ENCODE assay signal across 1 cellular context in the genomic region with DNA sequence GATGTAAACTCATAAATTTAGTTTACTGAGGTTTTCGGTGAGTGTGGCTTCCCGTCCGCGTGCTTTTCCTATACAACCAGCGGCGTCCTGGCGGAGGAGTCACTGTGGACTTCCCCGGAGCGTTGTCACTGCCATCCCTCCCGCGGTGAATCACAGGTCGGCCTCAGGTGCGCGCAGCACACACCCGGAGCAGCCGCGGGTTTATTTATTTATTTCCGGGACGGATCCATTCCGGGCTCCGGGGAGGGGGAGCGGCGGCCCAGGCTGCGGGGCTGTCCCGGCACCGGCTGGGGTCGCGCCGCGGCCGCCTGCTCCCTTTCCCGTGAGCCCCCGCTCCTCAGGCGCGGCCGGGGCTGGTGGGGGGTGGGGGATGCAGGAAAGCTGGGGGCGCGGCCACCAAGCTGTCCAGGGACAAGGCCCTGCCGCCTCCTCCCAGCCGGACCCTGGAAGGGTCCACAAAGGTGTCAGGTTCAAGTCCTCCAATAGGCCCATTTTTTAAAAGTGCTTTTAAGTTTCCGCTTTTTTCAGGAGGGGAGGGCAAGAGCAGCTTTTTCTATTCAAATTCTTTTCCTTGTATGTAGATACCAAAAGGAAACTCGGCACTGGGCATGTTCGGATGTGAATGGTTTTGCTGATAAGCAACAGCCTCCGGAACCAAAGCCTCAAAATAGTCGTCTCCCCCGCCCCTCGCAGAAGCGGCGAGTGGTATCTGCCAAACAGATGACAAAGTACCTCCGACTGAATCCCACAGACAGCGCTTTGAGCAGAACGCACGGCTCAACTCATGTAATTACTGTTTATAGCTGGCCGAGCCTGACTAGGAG.
A peak's percentile ranks its signal among the peaks of the same experiment; 100 is the strongest.
TF ChIP-seq lines count a peak whose summit lies in the region.

No MANE protein-coding gene starts in this region.

TF ChIP-seq in K562, 482 proteins besides CTCF, POLR2A, EP300 and RAD21 (continued from another document and continues in another):
- TF ChIP-seq, protein P1, sequence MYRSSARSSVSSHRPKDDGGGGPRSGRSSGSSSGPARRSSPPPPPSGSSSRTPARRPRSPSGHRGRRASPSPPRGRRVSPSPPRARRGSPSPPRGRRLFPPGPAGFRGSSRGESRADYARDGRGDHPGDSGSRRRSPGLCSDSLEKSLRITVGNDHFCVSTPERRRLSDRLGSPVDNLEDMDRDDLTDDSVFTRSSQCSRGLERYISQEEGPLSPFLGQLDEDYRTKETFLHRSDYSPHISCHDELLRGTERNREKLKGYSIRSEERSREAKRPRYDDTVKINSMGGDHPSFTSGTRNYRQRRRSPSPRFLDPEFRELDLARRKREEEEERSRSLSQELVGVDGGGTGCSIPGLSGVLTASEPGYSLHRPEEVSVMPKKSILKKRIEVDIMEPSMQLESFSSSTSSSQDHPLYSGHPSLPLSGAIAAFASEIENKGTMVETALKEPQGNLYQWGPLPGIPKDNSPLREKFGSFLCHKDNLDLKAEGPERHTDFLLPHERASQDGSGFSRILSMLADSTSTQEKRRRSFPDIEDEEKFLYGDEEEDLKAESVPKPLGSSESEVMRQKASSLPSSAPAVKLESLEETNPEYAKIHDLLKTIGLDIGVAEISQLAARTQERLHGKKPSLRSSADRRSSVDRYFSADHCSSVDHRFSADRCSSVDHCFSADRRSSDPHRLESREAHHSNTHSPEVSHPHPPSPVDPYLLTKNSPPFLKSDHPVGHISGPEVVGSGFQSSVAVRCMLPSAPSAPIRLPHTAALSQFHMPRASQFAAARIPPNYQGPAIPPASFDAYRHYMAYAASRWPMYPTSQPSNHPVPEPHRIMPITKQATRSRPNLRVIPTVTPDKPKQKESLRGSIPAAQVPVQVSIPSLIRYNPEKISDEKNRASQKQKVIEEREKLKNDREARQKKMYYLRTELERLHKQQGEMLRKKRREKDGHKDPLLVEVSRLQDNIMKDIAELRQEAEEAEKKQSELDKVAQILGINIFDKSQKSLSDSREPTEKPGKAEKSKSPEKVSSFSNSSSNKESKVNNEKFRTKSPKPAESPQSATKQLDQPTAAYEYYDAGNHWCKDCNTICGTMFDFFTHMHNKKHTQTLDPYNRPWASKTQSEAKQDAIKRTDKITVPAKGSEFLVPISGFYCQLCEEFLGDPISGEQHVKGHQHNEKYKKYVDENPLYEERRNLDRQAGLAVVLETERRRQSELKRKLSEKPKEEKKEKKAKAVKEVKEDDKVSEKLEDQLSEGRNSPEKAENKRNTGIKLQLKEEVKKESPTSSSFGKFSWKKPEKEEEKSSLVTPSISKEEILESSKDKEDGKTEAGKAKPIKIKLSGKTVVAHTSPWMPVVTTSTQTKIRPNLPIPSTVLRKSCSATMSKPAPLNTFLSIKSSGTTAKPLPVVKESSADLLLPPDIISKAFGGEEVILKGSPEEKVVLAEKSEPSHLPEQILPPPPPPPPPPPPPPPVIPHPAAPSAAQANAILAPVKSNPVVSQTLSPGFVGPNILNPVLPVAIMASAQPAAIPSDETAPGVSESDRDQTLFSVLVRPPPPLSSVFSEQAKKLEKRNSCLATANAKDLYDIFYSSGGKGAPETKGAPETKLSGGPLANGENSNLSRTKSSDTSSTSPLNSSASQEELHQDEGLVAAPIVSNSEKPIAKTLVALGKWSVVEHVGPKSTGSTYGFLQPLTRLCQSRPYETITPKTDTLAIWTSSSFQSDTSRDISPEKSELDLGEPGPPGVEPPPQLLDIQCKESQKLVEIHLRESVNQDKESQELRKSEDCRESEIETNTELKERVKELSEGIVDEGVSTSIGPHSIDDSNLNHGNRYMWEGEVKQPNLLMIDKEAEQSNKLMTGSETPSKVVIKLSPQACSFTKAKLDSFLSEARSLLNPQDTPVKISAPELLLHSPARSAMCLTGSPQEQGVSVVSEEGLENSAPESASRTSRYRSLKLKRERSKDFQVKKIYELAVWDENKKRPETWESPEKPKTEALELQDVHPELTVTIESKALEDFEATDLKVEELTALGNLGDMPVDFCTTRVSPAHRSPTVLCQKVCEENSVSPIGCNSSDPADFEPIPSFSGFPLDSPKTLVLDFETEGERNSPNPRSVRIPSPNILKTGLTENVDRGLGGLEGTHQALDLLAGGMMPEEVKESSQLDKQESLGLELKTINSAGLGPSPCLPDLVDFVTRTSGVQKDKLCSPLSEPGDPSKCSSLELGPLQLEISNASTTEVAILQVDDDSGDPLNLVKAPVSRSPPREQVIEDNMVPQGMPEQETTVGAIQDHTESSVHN (IDR thresholded peaks at IDR 0.05; ENCODE audit: borderline replicate concordance in 1 of 2, low read depth in 1 of 2) = no peak
- TF ChIP-seq TAF1 (IDR thresholded peaks at IDR 0.05; ENCODE audit: control insufficient read depth, extremely low read depth, insufficient read depth, low read length, severe bottlenecking) (peak; percentile 84), ZC3H11A (IDR thresholded peaks at IDR 0.05; ENCODE audit: low read depth, low read length) (no peak), HDAC6 (IDR thresholded peaks at IDR 0.05; ENCODE audit: low read depth, low read length) (no peak), BRCA1 (IDR thresholded peaks at IDR 0.05) (no peak), BRCA1 (CRISPR knock-in tag; IDR thresholded peaks at IDR 0.05) (no peak), NCOA1 (IDR thresholded peaks at IDR 0.05; ENCODE audit: low read depth) (0 out of 2 replicates have a peak, but pooled peaks have one; percentile 37), ZNF146 (CRISPR knock-in tag; IDR thresholded peaks at IDR 0.05; ENCODE audit: unreplicated experiment) (no peak), ELF2 (CRISPR knock-in tag; IDR thresholded peaks at IDR 0.05) (no peak), ZNF408 (CRISPR knock-in tag; IDR thresholded peaks at IDR 0.05; ENCODE audit: low read depth) (no peak), CEBPG (CRISPR knock-in tag; IDR thresholded peaks at IDR 0.05) (no peak), CEBPG (tag; conservative IDR thresholded peaks at IDR 0.05 in 1 of 2, IDR thresholded peaks at IDR 0.05 in 1 of 2) (no peak), ESRRA (IDR thresholded peaks at IDR 0.05; ENCODE audit: borderline replicate concordance, low read depth) (no peak; the same call in 1 of the 2 replicates), RBM39 (optimal IDR thresholded peaks at IDR 0.05; ENCODE audit: low read depth, low read length) (no peak)
- TF ChIP-seq, protein P2, sequence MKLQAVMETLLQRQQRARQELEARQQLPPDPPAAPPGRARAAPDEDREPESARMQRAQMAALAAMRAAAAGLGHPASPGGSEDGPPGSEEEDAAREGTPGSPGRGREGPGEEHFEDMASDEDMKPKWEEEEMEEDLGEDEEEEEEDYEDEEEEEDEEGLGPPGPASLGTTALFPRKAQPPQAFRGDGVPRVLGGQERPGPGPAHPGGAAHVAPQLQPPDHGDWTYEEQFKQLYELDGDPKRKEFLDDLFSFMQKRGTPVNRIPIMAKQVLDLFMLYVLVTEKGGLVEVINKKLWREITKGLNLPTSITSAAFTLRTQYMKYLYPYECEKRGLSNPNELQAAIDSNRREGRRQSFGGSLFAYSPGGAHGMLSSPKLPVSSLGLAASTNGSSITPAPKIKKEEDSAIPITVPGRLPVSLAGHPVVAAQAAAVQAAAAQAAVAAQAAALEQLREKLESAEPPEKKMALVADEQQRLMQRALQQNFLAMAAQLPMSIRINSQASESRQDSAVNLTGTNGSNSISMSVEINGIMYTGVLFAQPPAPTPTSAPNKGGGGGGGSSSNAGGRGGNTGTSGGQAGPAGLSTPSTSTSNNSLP (IDR thresholded peaks at IDR 0.05; ENCODE audit: borderline replicate concordance, low read depth, low read length) = peak; percentile 78; the same call in 1 of the 2 replicates
- TF ChIP-seq, protein P3, sequence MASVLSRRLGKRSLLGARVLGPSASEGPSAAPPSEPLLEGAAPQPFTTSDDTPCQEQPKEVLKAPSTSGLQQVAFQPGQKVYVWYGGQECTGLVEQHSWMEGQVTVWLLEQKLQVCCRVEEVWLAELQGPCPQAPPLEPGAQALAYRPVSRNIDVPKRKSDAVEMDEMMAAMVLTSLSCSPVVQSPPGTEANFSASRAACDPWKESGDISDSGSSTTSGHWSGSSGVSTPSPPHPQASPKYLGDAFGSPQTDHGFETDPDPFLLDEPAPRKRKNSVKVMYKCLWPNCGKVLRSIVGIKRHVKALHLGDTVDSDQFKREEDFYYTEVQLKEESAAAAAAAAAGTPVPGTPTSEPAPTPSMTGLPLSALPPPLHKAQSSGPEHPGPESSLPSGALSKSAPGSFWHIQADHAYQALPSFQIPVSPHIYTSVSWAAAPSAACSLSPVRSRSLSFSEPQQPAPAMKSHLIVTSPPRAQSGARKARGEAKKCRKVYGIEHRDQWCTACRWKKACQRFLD (CRISPR knock-in tag; IDR thresholded peaks at IDR 0.05) = peak; percentile 53
- TF ChIP-seq, protein P4, sequence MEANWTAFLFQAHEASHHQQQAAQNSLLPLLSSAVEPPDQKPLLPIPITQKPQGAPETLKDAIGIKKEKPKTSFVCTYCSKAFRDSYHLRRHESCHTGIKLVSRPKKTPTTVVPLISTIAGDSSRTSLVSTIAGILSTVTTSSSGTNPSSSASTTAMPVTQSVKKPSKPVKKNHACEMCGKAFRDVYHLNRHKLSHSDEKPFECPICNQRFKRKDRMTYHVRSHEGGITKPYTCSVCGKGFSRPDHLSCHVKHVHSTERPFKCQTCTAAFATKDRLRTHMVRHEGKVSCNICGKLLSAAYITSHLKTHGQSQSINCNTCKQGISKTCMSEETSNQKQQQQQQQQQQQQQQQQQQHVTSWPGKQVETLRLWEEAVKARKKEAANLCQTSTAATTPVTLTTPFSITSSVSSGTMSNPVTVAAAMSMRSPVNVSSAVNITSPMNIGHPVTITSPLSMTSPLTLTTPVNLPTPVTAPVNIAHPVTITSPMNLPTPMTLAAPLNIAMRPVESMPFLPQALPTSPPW (CRISPR knock-in tag; IDR thresholded peaks at IDR 0.05) = peak; percentile 79
- TF ChIP-seq, protein P5, sequence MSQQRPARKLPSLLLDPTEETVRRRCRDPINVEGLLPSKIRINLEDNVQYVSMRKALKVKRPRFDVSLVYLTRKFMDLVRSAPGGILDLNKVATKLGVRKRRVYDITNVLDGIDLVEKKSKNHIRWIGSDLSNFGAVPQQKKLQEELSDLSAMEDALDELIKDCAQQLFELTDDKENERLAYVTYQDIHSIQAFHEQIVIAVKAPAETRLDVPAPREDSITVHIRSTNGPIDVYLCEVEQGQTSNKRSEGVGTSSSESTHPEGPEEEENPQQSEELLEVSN (IDR thresholded peaks at IDR 0.05; ENCODE audit: borderline replicate concordance in 1 of 2, extremely low read depth in 1 of 2, insufficient read depth in 1 of 2, insufficient read length in 1 of 2, low read depth in 1 of 2, low read length in 1 of 2, poor library complexity in 1 of 2, severe bottlenecking in 1 of 2) = peak in 1 of 2 experiments; percentile 48
- TF ChIP-seq, protein P6, sequence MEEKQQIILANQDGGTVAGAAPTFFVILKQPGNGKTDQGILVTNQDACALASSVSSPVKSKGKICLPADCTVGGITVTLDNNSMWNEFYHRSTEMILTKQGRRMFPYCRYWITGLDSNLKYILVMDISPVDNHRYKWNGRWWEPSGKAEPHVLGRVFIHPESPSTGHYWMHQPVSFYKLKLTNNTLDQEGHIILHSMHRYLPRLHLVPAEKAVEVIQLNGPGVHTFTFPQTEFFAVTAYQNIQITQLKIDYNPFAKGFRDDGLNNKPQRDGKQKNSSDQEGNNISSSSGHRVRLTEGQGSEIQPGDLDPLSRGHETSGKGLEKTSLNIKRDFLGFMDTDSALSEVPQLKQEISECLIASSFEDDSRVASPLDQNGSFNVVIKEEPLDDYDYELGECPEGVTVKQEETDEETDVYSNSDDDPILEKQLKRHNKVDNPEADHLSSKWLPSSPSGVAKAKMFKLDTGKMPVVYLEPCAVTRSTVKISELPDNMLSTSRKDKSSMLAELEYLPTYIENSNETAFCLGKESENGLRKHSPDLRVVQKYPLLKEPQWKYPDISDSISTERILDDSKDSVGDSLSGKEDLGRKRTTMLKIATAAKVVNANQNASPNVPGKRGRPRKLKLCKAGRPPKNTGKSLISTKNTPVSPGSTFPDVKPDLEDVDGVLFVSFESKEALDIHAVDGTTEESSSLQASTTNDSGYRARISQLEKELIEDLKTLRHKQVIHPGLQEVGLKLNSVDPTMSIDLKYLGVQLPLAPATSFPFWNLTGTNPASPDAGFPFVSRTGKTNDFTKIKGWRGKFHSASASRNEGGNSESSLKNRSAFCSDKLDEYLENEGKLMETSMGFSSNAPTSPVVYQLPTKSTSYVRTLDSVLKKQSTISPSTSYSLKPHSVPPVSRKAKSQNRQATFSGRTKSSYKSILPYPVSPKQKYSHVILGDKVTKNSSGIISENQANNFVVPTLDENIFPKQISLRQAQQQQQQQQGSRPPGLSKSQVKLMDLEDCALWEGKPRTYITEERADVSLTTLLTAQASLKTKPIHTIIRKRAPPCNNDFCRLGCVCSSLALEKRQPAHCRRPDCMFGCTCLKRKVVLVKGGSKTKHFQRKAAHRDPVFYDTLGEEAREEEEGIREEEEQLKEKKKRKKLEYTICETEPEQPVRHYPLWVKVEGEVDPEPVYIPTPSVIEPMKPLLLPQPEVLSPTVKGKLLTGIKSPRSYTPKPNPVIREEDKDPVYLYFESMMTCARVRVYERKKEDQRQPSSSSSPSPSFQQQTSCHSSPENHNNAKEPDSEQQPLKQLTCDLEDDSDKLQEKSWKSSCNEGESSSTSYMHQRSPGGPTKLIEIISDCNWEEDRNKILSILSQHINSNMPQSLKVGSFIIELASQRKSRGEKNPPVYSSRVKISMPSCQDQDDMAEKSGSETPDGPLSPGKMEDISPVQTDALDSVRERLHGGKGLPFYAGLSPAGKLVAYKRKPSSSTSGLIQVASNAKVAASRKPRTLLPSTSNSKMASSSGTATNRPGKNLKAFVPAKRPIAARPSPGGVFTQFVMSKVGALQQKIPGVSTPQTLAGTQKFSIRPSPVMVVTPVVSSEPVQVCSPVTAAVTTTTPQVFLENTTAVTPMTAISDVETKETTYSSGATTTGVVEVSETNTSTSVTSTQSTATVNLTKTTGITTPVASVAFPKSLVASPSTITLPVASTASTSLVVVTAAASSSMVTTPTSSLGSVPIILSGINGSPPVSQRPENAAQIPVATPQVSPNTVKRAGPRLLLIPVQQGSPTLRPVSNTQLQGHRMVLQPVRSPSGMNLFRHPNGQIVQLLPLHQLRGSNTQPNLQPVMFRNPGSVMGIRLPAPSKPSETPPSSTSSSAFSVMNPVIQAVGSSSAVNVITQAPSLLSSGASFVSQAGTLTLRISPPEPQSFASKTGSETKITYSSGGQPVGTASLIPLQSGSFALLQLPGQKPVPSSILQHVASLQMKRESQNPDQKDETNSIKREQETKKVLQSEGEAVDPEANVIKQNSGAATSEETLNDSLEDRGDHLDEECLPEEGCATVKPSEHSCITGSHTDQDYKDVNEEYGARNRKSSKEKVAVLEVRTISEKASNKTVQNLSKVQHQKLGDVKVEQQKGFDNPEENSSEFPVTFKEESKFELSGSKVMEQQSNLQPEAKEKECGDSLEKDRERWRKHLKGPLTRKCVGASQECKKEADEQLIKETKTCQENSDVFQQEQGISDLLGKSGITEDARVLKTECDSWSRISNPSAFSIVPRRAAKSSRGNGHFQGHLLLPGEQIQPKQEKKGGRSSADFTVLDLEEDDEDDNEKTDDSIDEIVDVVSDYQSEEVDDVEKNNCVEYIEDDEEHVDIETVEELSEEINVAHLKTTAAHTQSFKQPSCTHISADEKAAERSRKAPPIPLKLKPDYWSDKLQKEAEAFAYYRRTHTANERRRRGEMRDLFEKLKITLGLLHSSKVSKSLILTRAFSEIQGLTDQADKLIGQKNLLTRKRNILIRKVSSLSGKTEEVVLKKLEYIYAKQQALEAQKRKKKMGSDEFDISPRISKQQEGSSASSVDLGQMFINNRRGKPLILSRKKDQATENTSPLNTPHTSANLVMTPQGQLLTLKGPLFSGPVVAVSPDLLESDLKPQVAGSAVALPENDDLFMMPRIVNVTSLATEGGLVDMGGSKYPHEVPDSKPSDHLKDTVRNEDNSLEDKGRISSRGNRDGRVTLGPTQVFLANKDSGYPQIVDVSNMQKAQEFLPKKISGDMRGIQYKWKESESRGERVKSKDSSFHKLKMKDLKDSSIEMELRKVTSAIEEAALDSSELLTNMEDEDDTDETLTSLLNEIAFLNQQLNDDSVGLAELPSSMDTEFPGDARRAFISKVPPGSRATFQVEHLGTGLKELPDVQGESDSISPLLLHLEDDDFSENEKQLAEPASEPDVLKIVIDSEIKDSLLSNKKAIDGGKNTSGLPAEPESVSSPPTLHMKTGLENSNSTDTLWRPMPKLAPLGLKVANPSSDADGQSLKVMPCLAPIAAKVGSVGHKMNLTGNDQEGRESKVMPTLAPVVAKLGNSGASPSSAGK (IDR thresholded peaks at IDR 0.05) = 0 out of 2 replicates have a peak, but pooled peaks have one; percentile 33
